In genomic region chr19:15869109-15869555, GRCh38 we compare ENCODE assay signal across 9 cellular contexts. TPM values are rescaled to one million over a fixed set of nuclear protein-coding genes. Genes with fewer than 3 reads are reported as not detected.
DNase-seq lines count a peak whose midpoint lies in the region; ATAC-seq lines count a peak whose summit lies in the region.
"Had no signal": no experiment of that assay in that cellular context is flagged by ENCODE, and none has a peak within 500 bp of the region (broad histone marks: within the 10 kb centered on the region; RNA-seq: fewer than 3 reads in every experiment).

No MANE protein-coding gene starts in this region.

- no peak overlapping the region for H3K4me3 ChIP-seq in CD4-positive, CD25-positive, alpha-beta regulatory T cell (ENCODE audit: low read depth, low read length)
- H3K4me3 ChIP-seq in HAP-1 (no peak overlapping the region), right cardiac atrium (ENCODE audit: low read length) (no peak overlapping the region)

- H3K9me3 ChIP-seq in CD4-positive, CD25-positive, alpha-beta regulatory T cell (ENCODE audit: control insufficient read depth in 2 of 2, low read length in 2 of 2), result no peaks in the 10 kb centered on the region
- H3K9me3 ChIP-seq in HAP-1, result no peaks in the 10 kb centered on the region
- H3K9me3 ChIP-seq in right cardiac atrium (ENCODE audit: control insufficient read depth, low read length), result no peaks in the 10 kb centered on the region

- ATAC-seq in CD4-positive, CD25-positive, alpha-beta regulatory T cell (ENCODE audit: low read depth in 2 of 2), result peak; percentile 69 to 72
- ATAC-seq in activated naive CD4-positive, alpha-beta T cell treated with anti-CD3 and anti-CD28 coated beads, Interleukin-2, amount 50 U/mL, for 72 hours, result peak; percentile 44 to 84
- ATAC-seq in right cardiac atrium, result peak; percentile 55 to 80
- ATAC-seq in HG03025 (IDR thresholded peaks at IDR 0.05; ENCODE audit: low FRiP score, unreplicated experiment), result no peak

- no peak overlapping the region for H3K27ac ChIP-seq in CD4-positive, CD25-positive, alpha-beta regulatory T cell (ENCODE audit: insufficient read depth, low read length, poor library complexity, severe bottlenecking)
- H3K27ac ChIP-seq in right cardiac atrium (ENCODE audit: low read length), result no peak overlapping the region

- H3K4me1 Mint-ChIP-seq in CD4-positive, CD25-positive, alpha-beta regulatory T cell, result peaks cover 0 to 10% (median 5%) of the 10 kb centered on the region in 4 donors
- H3K4me1 Mint-ChIP-seq: neural crest cell had no signal

- peaks cover 2% of the 10 kb centered on the region for H3K27me3 ChIP-seq in CD4-positive, CD25-positive, alpha-beta regulatory T cell (ENCODE audit: control insufficient read depth, insufficient read depth, low read length)
- H3K27me3 ChIP-seq in HAP-1 (ENCODE audit: low read depth) (no peaks in the 10 kb centered on the region), right cardiac atrium (ENCODE audit: control insufficient read depth, insufficient read depth) (no peaks in the 10 kb centered on the region)

- no peaks in the 10 kb centered on the region for H3K36me3 Mint-ChIP-seq in CD4-positive, CD25-positive, alpha-beta regulatory T cell
- H3K36me3 Mint-ChIP-seq in activated naive CD4-positive, alpha-beta T cell treated with anti-CD3 and anti-CD28 coated beads, Interleukin-2, amount 50 U/mL, for 72 hours, result no peaks in the 10 kb centered on the region

- H3K27ac Mint-ChIP-seq in CD4-positive, CD25-positive, alpha-beta regulatory T cell, result no peak overlapping the region
- no peak overlapping the region for H3K27ac Mint-ChIP-seq in activated naive CD4-positive, alpha-beta T cell treated with anti-CD3 and anti-CD28 coated beads, Interleukin-2, amount 50 U/mL, for 72 hours

- no peaks in the 10 kb centered on the region for H3K9me3 Mint-ChIP-seq in CD4-positive, CD25-positive, alpha-beta regulatory T cell
- H3K9me3 Mint-ChIP-seq in activated naive CD4-positive, alpha-beta T cell treated with anti-CD3 and anti-CD28 coated beads, Interleukin-2, amount 50 U/mL, for 72 hours, result no peaks in the 10 kb centered on the region

- no peaks in the 10 kb centered on the region for H3K36me3 ChIP-seq in CD4-positive, CD25-positive, alpha-beta regulatory T cell (ENCODE audit: control insufficient read depth, insufficient read depth, low read length)
- H3K36me3 ChIP-seq in HAP-1 (replicated peaks), result no peaks in the 10 kb centered on the region

- H3K4me3 Mint-ChIP-seq in CD4-positive, CD25-positive, alpha-beta regulatory T cell, result no peak overlapping the region
- H3K4me3 Mint-ChIP-seq: neural crest cell had no signal

- in situ Hi-C loops in HAP-1 (cut with MboI; ENCODE audit: low sequenced_read_pairs), result no loop called here

- H3K27me3 Mint-ChIP-seq in CD4-positive, CD25-positive, alpha-beta regulatory T cell, result peaks cover 10% of the 10 kb centered on the region

- peak in 2 of 3 donors; percentile 35 to 43 for DNase-seq in CD4-positive, CD25-positive, alpha-beta regulatory T cell
- DNase-seq in HAP-1 (ENCODE audit: low spot score in 2 of 2) (peak; percentile 37 to 57), RPMI7951 (ENCODE audit: low read depth) (peak; percentile 25), right cardiac atrium (peak in 1 of 3 donors; percentile 40), NCI-H510A (lab: John Stamatoyannopoulos, UW) (no peak)
- peak in 1 of 2 donors; percentile 6 for DNase-seq in activated naive CD4-positive, alpha-beta T cell treated with anti-CD3 and anti-CD28 coated beads, Interleukin-2, amount 50 U/mL, for 72 hours (ENCODE audit: low spot score in 2 of 2)
- peak; percentile 23 for DNase-seq in stimulated activated CD4-positive, alpha-beta T cell treated with anti-CD3 and anti-CD28 coated beads, Interleukin-4, amount 100 ng/mL, for 1 hour

- 2% methylated on average over 3 of the region's 3 CpGs for WGBS in right cardiac atrium

- intact Hi-C loops in right cardiac atrium (cut with DNase I), result loop anchor here in 1 of 4 donors (10.0 kb wide), 1 partner anchor 244 kb away; no protein-coding TSS in a partner anchor

- H3K4me1 ChIP-seq in CD4-positive, CD25-positive, alpha-beta regulatory T cell (ENCODE audit: control insufficient read depth, insufficient read depth, low read length, poor library complexity, severe bottlenecking), result no peaks in the 10 kb centered on the region
- H3K4me1 ChIP-seq in HAP-1 (no peaks in the 10 kb centered on the region), right cardiac atrium (ENCODE audit: control insufficient read depth, insufficient read depth, low read length) (no peaks in the 10 kb centered on the region)

RNA-seq across cellular contexts. Expression of gene CYP4F2, which starts 28.7 kb away (rescaled TPM):
- total RNA-seq in CD4-positive, CD25-positive, alpha-beta regulatory T cell, result not detected
- polyA plus RNA-seq in CD4-positive, CD25-positive, alpha-beta regulatory T cell, result not detected
- not detected in 2 replicates for total RNA-seq in RPMI7951 (2014; rRNA removed; shearing (Covaris generic))
- total RNA-seq in activated naive CD4-positive, alpha-beta T cell treated with anti-CD3 and anti-CD28 coated beads, Interleukin-2, amount 50 U/mL, for 72 hours, result under 1 TPM in 1 of 2 donors, not detected in 1; 0.43 TPM
- total RNA-seq in right cardiac atrium, result not detected
- polyA plus RNA-seq in right cardiac atrium, result not detected
- total RNA-seq: neural crest cell had no signal

RNA-seq across cellular contexts. Expression of gene OR10H1, which starts 53.7 kb away (rescaled TPM):
- total RNA-seq in CD4-positive, CD25-positive, alpha-beta regulatory T cell, result not detected
- not detected for polyA plus RNA-seq in CD4-positive, CD25-positive, alpha-beta regulatory T cell
- total RNA-seq in RPMI7951 (2014; rRNA removed; shearing (Covaris generic)), result not detected in 2 replicates
- under 1 TPM in 1 of 2 donors, not detected in 1; 0.10 TPM for total RNA-seq in activated naive CD4-positive, alpha-beta T cell treated with anti-CD3 and anti-CD28 coated beads, Interleukin-2, amount 50 U/mL, for 72 hours
- not detected for total RNA-seq in right cardiac atrium
- polyA plus RNA-seq in right cardiac atrium, result not detected
- total RNA-seq: neural crest cell had no signal
